ENCODE assay signal across 22 cellular contexts in genomic region chr2:85194780-85195480, GRCh38.
"Had no signal": no experiment of that assay in that cellular context is flagged by ENCODE, and none has a peak within 500 bp of the region (broad histone marks: within the 10 kb centered on the region; RNA-seq: fewer than 3 reads in every experiment).

No MANE protein-coding gene starts in this region.

- H3K4me3 ChIP-seq: esophagus squamous epithelium, hepatocyte, left ventricle myocardium inferior, lung, prostate gland, right lobe of liver, suprapubic skin, thyroid gland had no signal

- H3K9ac ChIP-seq: parathyroid adenoma had no signal

- H3K27me3 ChIP-seq: esophagus squamous epithelium, hepatocyte, right lobe of liver, suprapubic skin, thyroid gland had no signal

- H3K4me1 ChIP-seq: esophagus squamous epithelium, parathyroid adenoma, prostate gland, right lobe of liver, suprapubic skin had no signal

- H3K4me3 Mint-ChIP-seq: dendritic cell treated with granulocyte-macrophage colony-stimulating factor and Interleukin-4, amounts not matched to agents 40 ng/mL and 50 ng/mL, for 4 days; naive thymus-derived CD4-positive, alpha-beta T cell; nephron progenitor cell; stimulated activated effector memory CD8-positive, alpha-beta T cell treated with anti-CD3 and anti-CD28 coated beads, Interleukin-12 subunit alpha, Interleukin-12 subunit beta, amount 100 ng/mL, for 72 hours; type B pancreatic cell had no signal

- ATAC-seq: naive thymus-derived CD4-positive, alpha-beta T cell; stimulated activated effector memory CD8-positive, alpha-beta T cell treated with anti-CD3 and anti-CD28 coated beads, Interleukin-12 subunit alpha, Interleukin-12 subunit beta, amount 100 ng/mL, for 72 hours; stimulated activated naive CD8-positive, alpha-beta T cell treated with anti-CD3 and anti-CD28 coated beads, Interleukin-15, Interleukin-2, amounts not matched to agents 100 U/mL and 50 U/mL, for 24 hours had no signal

- H3K36me3 ChIP-seq: esophagus squamous epithelium, left ventricle myocardium inferior, prostate gland, right lobe of liver, suprapubic skin, thyroid gland had no signal

- H2AFZ ChIP-seq: hepatocyte, parathyroid adenoma had no signal

- H3K27me3 Mint-ChIP-seq: type B pancreatic cell had no signal

- H3K27ac Mint-ChIP-seq: dendritic cell treated with granulocyte-macrophage colony-stimulating factor and Interleukin-4, amounts not matched to agents 40 ng/mL and 50 ng/mL, for 4 days; naive thymus-derived CD4-positive, alpha-beta T cell; nephron progenitor cell; stimulated activated effector memory CD8-positive, alpha-beta T cell treated with anti-CD3 and anti-CD28 coated beads, Interleukin-12 subunit alpha, Interleukin-12 subunit beta, amount 100 ng/mL, for 72 hours; type B pancreatic cell had no signal

- H3K36me3 Mint-ChIP-seq: naive thymus-derived CD4-positive, alpha-beta T cell; stimulated activated effector memory CD8-positive, alpha-beta T cell treated with anti-CD3 and anti-CD28 coated beads, Interleukin-12 subunit alpha, Interleukin-12 subunit beta, amount 100 ng/mL, for 72 hours; type B pancreatic cell had no signal

- DNase-seq: esophagus squamous epithelium; foreskin fibroblast; kidney; left cardiac atrium; left ventricle myocardium inferior; mesendoderm; naive thymus-derived CD4-positive, alpha-beta T cell; nephron progenitor cell; retina; right lobe of liver; stimulated activated CD4-positive, alpha-beta T cell treated with anti-CD3 and anti-CD28 coated beads, Interleukin-4, amount 100 ng/mL, for 1 hour; stimulated activated CD8-positive, alpha-beta memory T cell treated with anti-CD3 and anti-CD28 coated beads, Interleukin-4, amount 100 ng/mL, for 48 hours; stimulated activated naive CD8-positive, alpha-beta T cell treated with anti-CD3 and anti-CD28 coated beads, Interleukin-15, Interleukin-2, amounts not matched to agents 100 U/mL and 50 U/mL, for 24 hours; thyroid gland had no signal

- H3K27ac ChIP-seq: esophagus squamous epithelium, hepatocyte, left ventricle myocardium inferior, parathyroid adenoma, prostate gland, right lobe of liver, suprapubic skin, thyroid gland had no signal

- H3K9me3 ChIP-seq: esophagus squamous epithelium, left ventricle myocardium inferior, prostate gland, right lobe of liver, suprapubic skin, thyroid gland had no signal

- H3K4me1 Mint-ChIP-seq: naive thymus-derived CD4-positive, alpha-beta T cell; stimulated activated effector memory CD8-positive, alpha-beta T cell treated with anti-CD3 and anti-CD28 coated beads, Interleukin-12 subunit alpha, Interleukin-12 subunit beta, amount 100 ng/mL, for 72 hours had no signal

- H3K4me2 ChIP-seq: hepatocyte had no signal

- H3K9me3 Mint-ChIP-seq: dendritic cell treated with granulocyte-macrophage colony-stimulating factor and Interleukin-4, amounts not matched to agents 40 ng/mL and 50 ng/mL, for 4 days; naive thymus-derived CD4-positive, alpha-beta T cell; nephron progenitor cell; stimulated activated effector memory CD8-positive, alpha-beta T cell treated with anti-CD3 and anti-CD28 coated beads, Interleukin-12 subunit alpha, Interleukin-12 subunit beta, amount 100 ng/mL, for 72 hours; type B pancreatic cell had no signal
